8 cellular contexts compared by ENCODE assay signal in the genomic region with DNA sequence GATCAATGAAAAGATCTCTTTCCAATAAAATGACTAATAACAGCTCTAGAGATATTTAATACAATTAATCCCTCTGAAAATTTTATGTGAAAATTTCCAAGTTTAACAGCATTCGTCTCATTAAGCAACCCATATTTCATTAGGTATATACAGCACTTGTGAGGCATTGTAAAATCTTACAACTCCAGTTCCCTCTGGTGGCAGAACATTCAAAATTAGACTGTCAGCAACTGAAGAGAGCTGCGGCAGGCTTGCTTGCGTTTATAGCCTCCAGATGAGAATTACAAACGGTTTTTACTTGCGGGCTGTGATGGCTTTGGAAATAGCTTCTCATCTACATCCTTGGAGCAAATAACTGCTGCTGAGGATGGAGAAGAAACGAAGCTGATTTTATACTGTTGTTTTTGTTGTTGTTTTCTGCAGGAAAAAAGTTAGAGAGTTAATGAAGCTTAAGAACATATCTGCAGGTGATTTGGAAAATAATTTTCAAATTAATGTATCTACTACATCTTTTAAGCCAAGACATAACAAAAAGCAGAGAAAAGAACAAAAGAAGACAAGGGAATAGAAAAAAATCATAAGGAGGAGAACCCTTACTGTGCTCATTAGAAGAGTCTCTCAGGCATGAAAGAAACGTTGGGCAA.
A peak's percentile ranks its signal among the peaks of the same experiment; 100 is the strongest.
DNase-seq lines count a peak whose midpoint lies in the region; ATAC-seq, FAIRE-seq and TF ChIP-seq lines count a peak whose summit lies in the region.

No MANE protein-coding gene starts in this region.

- H3K79me2 ChIP-seq in astrocyte (ENCODE audit: insufficient read depth, low read length), result no peaks in the 10 kb centered on the region

- H3K27ac Mint-ChIP-seq in astrocyte (ENCODE audit: unreplicated experiment), result no peak overlapping the region

- no peak overlapping the region for H3K4me3 Mint-ChIP-seq in astrocyte (ENCODE audit: unreplicated experiment)

- H2AFZ ChIP-seq in astrocyte (ENCODE audit: low read depth, low read length), result peak overlapping the region; percentile 1

- no peaks in the 10 kb centered on the region for H4K20me1 ChIP-seq in astrocyte (ENCODE audit: insufficient read depth, low read length)

- TF ChIP-seq POLR2A in spleen (IDR thresholded peaks at IDR 0.05), result no peak

- in situ Hi-C loops in ACHN (cut with HindIII; ENCODE audit: low pct_ligation_motif_present, low pct_unique_long_range_greater_than_20kb, low sequenced_read_pairs), result loop anchor here (25.0 kb wide), 1 partner anchor 755 kb away; no protein-coding TSS in a partner anchor

- peaks cover 24% of the 10 kb centered on the region for H3K4me1 Mint-ChIP-seq in astrocyte (ENCODE audit: low read depth, unreplicated experiment)

- WGBS in spleen, 5 donors, result 34 to 44% (median 37%) methylated on average over 7 of the region's 7 CpGs

- peaks cover 19% of the 10 kb centered on the region for H3K4me1 ChIP-seq in astrocyte (ENCODE audit: insufficient read depth, low read length)
- H3K4me1 ChIP-seq in spleen, result no peaks in the 10 kb centered on the region

- H3K27me3 Mint-ChIP-seq in astrocyte (ENCODE audit: low read depth, unreplicated experiment), result no peaks in the 10 kb centered on the region

- peak overlapping the region; percentile 68 for H3K27ac ChIP-seq in astrocyte (ENCODE audit: low read depth, low read length)
- no peak overlapping the region for H3K27ac ChIP-seq in spleen

- H3K36me3 ChIP-seq in astrocyte (ENCODE audit: insufficient read depth, low read length) (no peaks in the 10 kb centered on the region), spleen (no peaks in the 10 kb centered on the region)

- H3K4me3 ChIP-seq in astrocyte (ENCODE audit: insufficient read depth, low read depth, low read length) (no peak overlapping the region), spleen (no peak overlapping the region)

- no peaks in the 10 kb centered on the region for H3K27me3 ChIP-seq in astrocyte (ENCODE audit: insufficient read depth, low read length)
- H3K27me3 ChIP-seq in spleen (replicated peaks in 1 of 7), result no peaks in the 10 kb centered on the region

- no peaks in the 10 kb centered on the region for H3K36me3 Mint-ChIP-seq in astrocyte (ENCODE audit: low read depth, unreplicated experiment)

- TF ChIP-seq CTCF in astrocyte (IDR thresholded peaks at IDR 0.05; ENCODE audit: insufficient read depth, low read depth, low read length), result peak; percentile 46
- TF ChIP-seq CTCF in spleen (IDR thresholded peaks at IDR 0.05 in 8 of 11, conservative IDR thresholded peaks at IDR 0.05 in 3 of 11), result no peak

- H3K9me3 ChIP-seq in astrocyte (ENCODE audit: insufficient read depth, low read depth, low read length) (no peaks in the 10 kb centered on the region), spleen (no peaks in the 10 kb centered on the region)

- H3K9ac ChIP-seq in astrocyte (ENCODE audit: low read length), result peak overlapping the region; percentile 60

- FAIRE-seq in astrocyte (lab: Jason Lieb, UNC), result peak; percentile 62

- no peaks in the 10 kb centered on the region for H3K9me3 Mint-ChIP-seq in astrocyte (ENCODE audit: unreplicated experiment)

- DNase-seq in ACHN (peak; percentile 58), M059J (ENCODE audit: low read depth) (peak; percentile 77), astrocyte (ENCODE audit: low read depth) (peak; percentile 59), left kidney (ENCODE audit: low read depth, low spot score) (peak; percentile 71), spleen (no peak)
- DNase-seq in stimulated activated CD4-positive, alpha-beta T cell treated with anti-CD3 and anti-CD28 coated beads, Interleukin-12 subunit alpha, Interleukin-12 subunit beta, amount 100 ng/mL, for 4 hours, result no peak

- ATAC-seq in HG02623 (IDR thresholded peaks at IDR 0.05; ENCODE audit: unreplicated experiment) (no peak), GM18517 (IDR thresholded peaks at IDR 0.05; ENCODE audit: unreplicated experiment) (no peak)

- H3K4me2 ChIP-seq in astrocyte (ENCODE audit: low read length), result peak overlapping the region; percentile 64

- intact Hi-C loops in spleen (cut with DNase I; ENCODE audit: low total_unique reads), result no loop called here

Comparison
In these comparisons a context has a peak if more than half of its experiments do, and no peak if none do; other contexts are left out.
1. DNase-seq: peak in ACHN (single experiment), M059J (single experiment), astrocyte (single experiment) and left kidney (single experiment); none in spleen (single experiment) and stimulated activated CD4-positive, alpha-beta T cell treated with anti-CD3 and anti-CD28 coated beads, Interleukin-12 subunit alpha, Interleukin-12 subunit beta, amount 100 ng/mL, for 4 hours (single experiment).